Comparison of ENCODE assay signal across 12 cellular contexts in the genomic region with DNA sequence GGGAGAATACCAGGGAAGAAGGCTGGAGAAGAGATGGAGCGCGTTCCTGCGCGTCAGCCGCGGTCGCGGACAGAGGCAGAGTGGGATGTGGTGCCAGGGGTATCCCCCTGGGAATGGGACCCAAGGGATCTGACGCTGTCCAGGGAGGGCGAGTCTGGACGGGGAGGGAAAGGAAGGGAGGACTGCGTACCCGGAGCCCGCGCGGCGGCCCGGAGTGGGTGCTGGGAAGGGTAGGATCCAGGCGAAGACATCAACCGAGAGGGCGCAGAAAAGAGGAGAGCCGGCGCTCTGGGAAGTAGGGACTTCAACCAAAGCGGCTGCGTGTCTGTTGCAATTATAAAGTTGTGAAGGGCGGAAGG. TPM values are rescaled to one million over a fixed set of nuclear protein-coding genes. Genes with fewer than 3 reads are reported as not detected.
DNase-seq lines count a peak whose midpoint lies in the region; ATAC-seq, FAIRE-seq and TF ChIP-seq lines count a peak whose summit lies in the region.
"Had no signal": no experiment of that assay in that cellular context is flagged by ENCODE, and none has a peak within 500 bp of the region (broad histone marks: within the 10 kb centered on the region; RNA-seq: fewer than 3 reads in every experiment).

No MANE protein-coding gene starts in this region.

- H2BK120ac ChIP-seq in H1 (replicated peaks; ENCODE audit: low read depth, low read length), result no peak overlapping the region

- DNase-seq in H1 (ENCODE audit: low read depth in 1 of 2, low spot score in 2 of 2), result no peak
- DNase-seq: activated CD4-positive, alpha-beta memory T cell treated with anti-CD3 and anti-CD28 coated beads, Interleukin-2, amount 10 ng/mL, durations not matched to agents 7 days and 5 days; CD4-positive, alpha-beta memory T cell had no signal

- H3K79me1 ChIP-seq in H1 (ENCODE audit: low read depth, low read length), result no peaks in the 10 kb centered on the region

- H3K56ac ChIP-seq in H1 (replicated peaks; ENCODE audit: insufficient read length, low read depth, low read length), result no peak overlapping the region

- H3K4ac ChIP-seq in H1 (replicated peaks; ENCODE audit: insufficient read length, low read depth, low read length), result no peak overlapping the region

- no peak for TF ChIP-seq CTCF in H1 (IDR thresholded peaks at IDR 0.05; ENCODE audit: control extremely low read depth in 1 of 3, insufficient read depth in 1 of 3, low read depth in 1 of 3, low read length in 3 of 3)

- H4K91ac ChIP-seq in H1 (replicated peaks; ENCODE audit: insufficient read length, low read length), result no peak overlapping the region

- H4K5ac ChIP-seq in H1 (ENCODE audit: insufficient read length, low read depth, low read length), result no peak overlapping the region

- no peaks in the 10 kb centered on the region for H3K79me2 ChIP-seq in ACC112 (ENCODE audit: control insufficient read depth, insufficient read depth, low read length, unreplicated experiment)
- H3K79me2 ChIP-seq in H1 (ENCODE audit: control insufficient read depth in 1 of 2, insufficient read depth in 2 of 2, low read length in 2 of 2), result no peaks in the 10 kb centered on the region
- H3K79me2 ChIP-seq: parathyroid adenoma had no signal

- CTCF ChIA-PET in H1 (lab: Charles Lee; ENCODE audit: partially characterized antibody), result interaction anchor here (0.5 kb wide), 1 partner anchor 1936 kb away, joined by 3 read pairs; no protein-coding TSS in a partner anchor

- H4K8ac ChIP-seq in H1 (ENCODE audit: extremely low read depth, insufficient read depth, low read length), result no peak overlapping the region

- H3K14ac ChIP-seq in H1 (ENCODE audit: insufficient read length), result no peak overlapping the region

- H3K9ac ChIP-seq in HUES64 (ENCODE audit: low read depth, low read length) (no peak overlapping the region), H1 (replicated peaks in 1 of 4; ENCODE audit: extremely low read depth in 1 of 4, low read depth in 3 of 4, low read length in 3 of 4) (no peak overlapping the region)
- H3K9ac ChIP-seq: parathyroid adenoma had no signal

- TF ChIP-seq RAD21 in H1 (IDR thresholded peaks at IDR 0.05 in 1 of 2, conservative IDR thresholded peaks at IDR 0.05 in 1 of 2; ENCODE audit: low read depth in 2 of 2, low read length in 2 of 2), result no peak; a peak in 1 of 4 replicates

- peak overlapping the region; percentile 77 for H3K4me3 ChIP-seq in ACC112 (ENCODE audit: low read depth, low read length)
- peak overlapping the region; percentile 54 for H3K4me3 ChIP-seq in HUES64 (ENCODE audit: low read length)
- H3K4me3 ChIP-seq in H1 (ENCODE audit: extremely low read depth in 1 of 4, insufficient read depth in 2 of 4, low read depth in 3 of 4, low read length in 4 of 4), result peak overlapping the region; percentile 41 to 69 (median 56)
- H3K4me3 ChIP-seq in mesodermal cell (ENCODE audit: extremely low read depth, insufficient read depth, low read length, poor library complexity, severe bottlenecking), result peak overlapping the region; percentile 42

- WGBS in HUES64, result 2% methylated on average over 26 of the region's 26 CpGs
- WGBS in H1 (ENCODE audit: extremely low coverage in 1 of 2, insufficient coverage in 1 of 2, insufficient read length in 1 of 2, insufficient replicate concordance in 2 of 2, low coverage in 1 of 2, low lambda C conversion rate in 2 of 2, missing lambda C conversion rate in 1 of 2), 2 experiments, result 5% methylated on average over 17 of the region's 26 CpGs; no CpG with 5 or more reads in 1 of the 2 experiments
- WGBS in mesodermal cell (ENCODE audit: insufficient coverage in 2 of 2), 2 experiments, result 1 to 3% methylated on average over 14 to 26 of the region's 26 CpGs

- H3K9me3 ChIP-seq in HUES64 (ENCODE audit: insufficient read depth, low read depth, low read length) (no peaks in the 10 kb centered on the region), H1 (ENCODE audit: insufficient read depth in 2 of 2, low read depth in 1 of 2, low read length in 1 of 2) (no peaks in the 10 kb centered on the region), mesodermal cell (ENCODE audit: control insufficient read depth, low read length) (no peaks in the 10 kb centered on the region)

- no peak overlapping the region for H2BK12ac ChIP-seq in H1 (ENCODE audit: low read depth, low read length)

- no peak for FAIRE-seq in H1 (lab: Jason Lieb, UNC)

- ATAC-seq in GM21526 (IDR thresholded peaks at IDR 0.05; ENCODE audit: low FRiP score, unreplicated experiment) (no peak), HG02981 (IDR thresholded peaks at IDR 0.05; ENCODE audit: unreplicated experiment) (no peak), GM18909 (IDR thresholded peaks at IDR 0.05; ENCODE audit: poor library complexity, unreplicated experiment) (no peak), GM18520 (IDR thresholded peaks at IDR 0.05; ENCODE audit: unreplicated experiment) (no peak)

- no peak overlapping the region for H3K18ac ChIP-seq in H1 (ENCODE audit: extremely low read depth, low read length)

- H2AFZ ChIP-seq in ACC112 (ENCODE audit: low read length, unreplicated experiment) (peak overlapping the region; percentile 45), H1 (ENCODE audit: low read length) (peak overlapping the region; percentile 42; the same call in 1 of the 2 replicates)
- H2AFZ ChIP-seq: parathyroid adenoma had no signal

- H3K23ac ChIP-seq in H1 (ENCODE audit: insufficient read length), result no peak overlapping the region

- peaks cover 16% of the 10 kb centered on the region for H3K23me2 ChIP-seq in H1 (ENCODE audit: low read depth, low read length)

- no peak overlapping the region for H2BK15ac ChIP-seq in H1 (ENCODE audit: low read length)

- H2BK5ac ChIP-seq in H1 (ENCODE audit: low read depth, low read length), result no peak overlapping the region

- H3K27me3 ChIP-seq in ACC112 (ENCODE audit: insufficient read depth, low read length), result peaks cover 36% of the 10 kb centered on the region
- H3K27me3 ChIP-seq in HUES64 (ENCODE audit: insufficient read depth, low read length), result peaks cover 62% of the 10 kb centered on the region
- H3K27me3 ChIP-seq in H1 (replicated peaks in 1 of 4; ENCODE audit: control insufficient read depth in 3 of 4, extremely low read depth in 1 of 4, insufficient read depth in 3 of 4, low read length in 3 of 4), result peaks cover 15 to 34% (median 30%) of the 10 kb centered on the region in 4 experiments

- no peak overlapping the region for H2AK5ac ChIP-seq in H1 (ENCODE audit: low read depth, low read length)

- no peak overlapping the region for H2BK20ac ChIP-seq in H1 (ENCODE audit: low read length)

- no peak for TF ChIP-seq EP300 in H1 (IDR thresholded peaks at IDR 0.05; ENCODE audit: borderline replicate concordance in 1 of 2, low read depth in 2 of 2, low read length in 2 of 2)

- POLR2A ChIA-PET in H1 (lab: Charles Lee; ENCODE audit: partially characterized antibody), result no interaction called here

- H3K36me3 ChIP-seq in ACC112 (ENCODE audit: insufficient read depth, low read length) (no peaks in the 10 kb centered on the region), HUES64 (ENCODE audit: insufficient read depth, low read length) (no peaks in the 10 kb centered on the region), H1 (ENCODE audit: control insufficient read depth in 2 of 4, insufficient read depth in 4 of 4, low read length in 3 of 4) (no peaks in the 10 kb centered on the region), mesodermal cell (ENCODE audit: control insufficient read depth, insufficient read depth, low read length) (no peaks in the 10 kb centered on the region)

- H3K4me2 ChIP-seq in H1 (ENCODE audit: insufficient read depth in 1 of 2, low read depth in 2 of 2, low read length in 2 of 2), result peak overlapping the region; percentile 94 to 98

- TF ChIP-seq POLR2A in H1 (IDR thresholded peaks at IDR 0.05; ENCODE audit: control extremely low read depth in 1 of 2, low read depth in 2 of 2, low read length in 2 of 2), result no peak

- peaks cover 6% of the 10 kb centered on the region for H3K4me1 ChIP-seq in ACC112 (ENCODE audit: control insufficient read depth, insufficient read depth, low read length, unreplicated experiment)
- no peaks in the 10 kb centered on the region for H3K4me1 ChIP-seq in HUES64 (ENCODE audit: insufficient read depth, low read length)
- H3K4me1 ChIP-seq in H1 (replicated peaks in 1 of 4; ENCODE audit: control insufficient read depth in 3 of 4, insufficient read depth in 4 of 4, low read length in 3 of 4), result peaks cover 0 to 11% (median 6%) of the 10 kb centered on the region in 4 experiments; a peak in 5 of 7 replicates
- H3K4me1 ChIP-seq in mesodermal cell (ENCODE audit: control insufficient read depth, insufficient read depth, low read length, poor library complexity, severe bottlenecking), result no peaks in the 10 kb centered on the region
- H3K4me1 ChIP-seq: parathyroid adenoma had no signal

- H3K27ac ChIP-seq in ACC112 (ENCODE audit: low read depth, low read length) (no peak overlapping the region), HUES64 (ENCODE audit: low read depth, low read length) (no peak overlapping the region), H1 (ENCODE audit: low read depth, low read length) (no peak overlapping the region), mesodermal cell (ENCODE audit: low read depth, low read length, severe bottlenecking) (no peak overlapping the region)
- H3K27ac ChIP-seq: HL-60, parathyroid adenoma had no signal

- peaks cover 0 to 4% of the 10 kb centered on the region in 2 experiments for H4K20me1 ChIP-seq in H1 (replicated peaks in 1 of 2; ENCODE audit: control insufficient read depth in 1 of 2, insufficient read depth in 2 of 2, low read length in 2 of 2)

TF ChIP-seq in H1, 55 proteins besides CTCF, POLR2A, EP300 and RAD21:
- no peak for TF ChIP-seq RNF2 (IDR thresholded peaks at IDR 0.05; ENCODE audit: borderline replicate concordance, low read depth, low read length, missing control alignments, poor library complexity, severe bottlenecking)
- TF ChIP-seq SRF (IDR thresholded peaks at IDR 0.05; ENCODE audit: low read depth, low read length), result no peak
- peak; percentile 41 for TF ChIP-seq SAP30 (IDR thresholded peaks at IDR 0.05; ENCODE audit: insufficient read depth, insufficient replicate concordance, low read length)
- no peak for TF ChIP-seq SUZ12 (IDR thresholded peaks at IDR 0.05; ENCODE audit: low read length)

RNA-seq across cellular contexts. Expression of gene C11orf87, which starts 0.7 kb away (rescaled TPM):
- 1.1 TPM for polyA plus RNA-seq in HUES64 (2013, experiment 1 of 2)
- polyA plus RNA-seq in HUES64 (2013, experiment 2 of 2), result 0.82 TPM
- 0.22 and 0.29 TPM in 2 replicates for total RNA-seq in H1 (2021; fragmentation: NEBNext Ultra II Directional; extraction: Animal tissue kit (Norgen Biotek cat#: 25700))
- polyA plus RNA-seq in H1 (2011; rRNA removed), result 0.22 and 0.32 TPM in 2 replicates
- 0.13 TPM for polyA plus RNA-seq in H1 (2011; cell fraction: cytosol; rRNA removed)
- 0.33 TPM for polyA plus RNA-seq in H1 (2011; cell fraction: nucleus; rRNA removed)
- polyA plus RNA-seq in H1 (2012, experiment 1 of 2), result 0.14 to 0.35 TPM (median 0.17 TPM) in 4 replicates
- 0.07 TPM for polyA plus RNA-seq in H1 (2012, experiment 2 of 2)
- polyA plus RNA-seq in H1 (2013, experiment 1 of 2), result 0.45 TPM
- polyA plus RNA-seq in H1 (2013, experiment 2 of 2), result 0.44 TPM
- 0.32 and 0.37 TPM in 2 replicates for polyA minus RNA-seq in H1 (2011; rRNA and poly(A)+ RNA removed)
- not detected for polyA minus RNA-seq in H1 (2011; cell fraction: cytosol; rRNA and poly(A)+ RNA removed)
- 0.60 TPM for polyA minus RNA-seq in H1 (2011; cell fraction: nucleus; rRNA and poly(A)+ RNA removed)
- 3.1 TPM for polyA plus RNA-seq in mesodermal cell (2013, experiment 1 of 2)
- polyA plus RNA-seq in mesodermal cell (2013, experiment 2 of 2), result 1.8 TPM
- total RNA-seq: activated CD4-positive, alpha-beta memory T cell treated with anti-CD3 and anti-CD28 coated beads, Interleukin-2, amount 10 ng/mL, durations not matched to agents 7 days and 5 days; CD4-positive, alpha-beta memory T cell had no signal
- polyA plus RNA-seq: CD4-positive, alpha-beta memory T cell had no signal
